Comparison of ENCODE assay signal across 8 cellular contexts in genomic region chr17:42659079-42659931, GRCh38. TPM values are rescaled to one million over a fixed set of nuclear protein-coding genes. Genes with fewer than 3 reads are reported as not detected.
DNase-seq lines count a peak whose midpoint lies in the region; ATAC-seq and TF ChIP-seq lines count a peak whose summit lies in the region.

TSS of gene TUBG2 (plus strand) at chr17:42659284. CDS start at chr17:42659504, 220 bp downstream.

- TF ChIP-seq CTCF in GM12864 (IDR thresholded peaks at IDR 0.05; ENCODE audit: low read depth, low read length, missing control alignments) (no peak), Peyer's patch (IDR thresholded peaks at IDR 0.05) (peak in 2 of 6 experiments; percentile 3 to 17), fibroblast of lung (conservative IDR thresholded peaks at IDR 0.05 in 1 of 2, IDR thresholded peaks at IDR 0.05 in 1 of 2; ENCODE audit: low read depth in 1 of 2, low read length in 2 of 2) (no peak)

- peaks cover 20 to 27% (median 25%) of the 10 kb centered on the region in 3 donors for H3K4me1 Mint-ChIP-seq in IgD-negative memory B cell
- peaks cover 14% of the 10 kb centered on the region for H3K4me1 Mint-ChIP-seq in activated T-helper 2 cell treated with anti-CD3 and anti-CD28 coated beads, Interferon-gamma antibody, Interleukin-2, Interleukin-4, amounts not matched to agents 10 μg/mL and 5 μg/mL and 100 μg/mL, durations not matched to agents 14 hours and 24 hours and 36 hours (ENCODE audit: low read depth)
- H3K4me1 Mint-ChIP-seq in naive B cell: peaks cover 20 to 29% (median 25%) of the 10 kb centered on the region in 3 donors

- peak in 1 of 2 donors; percentile 14 for TF ChIP-seq POLR2A in Peyer's patch (IDR thresholded peaks at IDR 0.05)

- no peaks in the 10 kb centered on the region for H3K36me3 Mint-ChIP-seq in IgD-negative memory B cell
- peaks cover 4% of the 10 kb centered on the region for H3K36me3 Mint-ChIP-seq in activated T-helper 2 cell treated with anti-CD3 and anti-CD28 coated beads, Interferon-gamma antibody, Interleukin-2, Interleukin-4, amounts not matched to agents 10 μg/mL and 5 μg/mL and 100 μg/mL, durations not matched to agents 14 hours and 24 hours and 36 hours (ENCODE audit: low read depth)
- H3K36me3 Mint-ChIP-seq in naive B cell: no peaks in the 10 kb centered on the region

- H3K4me2 ChIP-seq in fibroblast of lung (ENCODE audit: extremely low read depth, insufficient read depth, low read length): peak within 1 kb of the TSS; percentile 84

- H3K27ac ChIP-seq in Peyer's patch: peak within 1 kb of the TSS; percentile 44 to 70 (median 66)
- H3K27ac ChIP-seq in fibroblast of lung (ENCODE audit: insufficient read depth, low read length): peak within 1 kb of the TSS; percentile 57

- peak within 1 kb of the TSS in 1 of 3 donors; percentile 78 for H3K27ac Mint-ChIP-seq in IgD-negative memory B cell
- H3K27ac Mint-ChIP-seq in activated T-helper 2 cell treated with anti-CD3 and anti-CD28 coated beads, Interferon-gamma antibody, Interleukin-2, Interleukin-4, amounts not matched to agents 10 μg/mL and 5 μg/mL and 100 μg/mL, durations not matched to agents 14 hours and 24 hours and 36 hours: peak within 1 kb of the TSS; percentile 42
- peak within 1 kb of the TSS in 3 of 6 donors; percentile 44 to 86 (median 54) for H3K27ac Mint-ChIP-seq in naive B cell

- DNase-seq in GM12864 (ENCODE audit: low read depth) (no peak), Peyer's patch (peak; percentile 73 to 88 (median 78)), fibroblast of lung (ENCODE audit: low read depth in 2 of 2) (peak; percentile 86 to 88), naive B cell (peak; percentile 45)
- DNase-seq in activated T-helper 2 cell treated with anti-CD3 and anti-CD28 coated beads, Interferon-gamma antibody, Interleukin-2, Interleukin-4, amounts not matched to agents 10 μg/mL and 5 μg/mL and 100 μg/mL, durations not matched to agents 14 hours and 24 hours and 36 hours (ENCODE audit: low spot score): peak; percentile 66
- peak; percentile 28 to 71 (median 60) for DNase-seq in stimulated activated naive CD4-positive, alpha-beta T cell (lab: John Stamatoyannopoulos, UW)

- no peaks in the 10 kb centered on the region for H4K20me1 ChIP-seq in fibroblast of lung (ENCODE audit: control insufficient read depth, extremely low read depth, insufficient read depth, low read length)

- ATAC-seq in naive B cell (ENCODE audit: low read depth in 2 of 2) (peak; percentile 71 to 72), GM19467 (IDR thresholded peaks at IDR 0.05; ENCODE audit: unreplicated experiment) (no peak)

- H3K9me3 ChIP-seq in Peyer's patch: no peaks in the 10 kb centered on the region
- no peaks in the 10 kb centered on the region for H3K9me3 ChIP-seq in fibroblast of lung (ENCODE audit: control insufficient read depth, insufficient read depth, low read depth, low read length)

- H3K4me1 ChIP-seq in Peyer's patch (peaks cover 0 to 28% (median 4%) of the 10 kb centered on the region in 4 donors), fibroblast of lung (ENCODE audit: control insufficient read depth, extremely low read depth, insufficient read depth, low read length) (peaks cover 9% of the 10 kb centered on the region)

- H3K27me3 Mint-ChIP-seq in IgD-negative memory B cell: peaks cover 24% of the 10 kb centered on the region
- H3K27me3 Mint-ChIP-seq in activated T-helper 2 cell treated with anti-CD3 and anti-CD28 coated beads, Interferon-gamma antibody, Interleukin-2, Interleukin-4, amounts not matched to agents 10 μg/mL and 5 μg/mL and 100 μg/mL, durations not matched to agents 14 hours and 24 hours and 36 hours (ENCODE audit: low read depth): peaks cover 22% of the 10 kb centered on the region
- peaks cover 20 to 53% (median 28%) of the 10 kb centered on the region in 3 donors for H3K27me3 Mint-ChIP-seq in naive B cell

- peaks cover 0 to 4% (median 0%) of the 10 kb centered on the region in 3 donors for H3K9me3 Mint-ChIP-seq in IgD-negative memory B cell
- H3K9me3 Mint-ChIP-seq in activated T-helper 2 cell treated with anti-CD3 and anti-CD28 coated beads, Interferon-gamma antibody, Interleukin-2, Interleukin-4, amounts not matched to agents 10 μg/mL and 5 μg/mL and 100 μg/mL, durations not matched to agents 14 hours and 24 hours and 36 hours: peaks cover 7% of the 10 kb centered on the region
- H3K9me3 Mint-ChIP-seq in naive B cell: no peaks in the 10 kb centered on the region

- intact Hi-C loops in activated T-helper 2 cell treated with anti-CD3 and anti-CD28 coated beads, Interferon-gamma antibody, Interleukin-2, Interleukin-4, amounts not matched to agents 10 μg/mL and 5 μg/mL and 100 μg/mL, durations not matched to agents 14 hours and 24 hours and 36 hours (cut with micrococcal nuclease): loop anchor here (2.0 kb wide), 1 partner anchor 15 kb away; no protein-coding TSS in a partner anchor

- H3K4me3 Mint-ChIP-seq in IgD-negative memory B cell (peak within 1 kb of the TSS; percentile 83 to 96 (median 92)), naive B cell (peak within 1 kb of the TSS; percentile 77 to 95 (median 88))
- H3K4me3 Mint-ChIP-seq in activated T-helper 2 cell treated with anti-CD3 and anti-CD28 coated beads, Interferon-gamma antibody, Interleukin-2, Interleukin-4, amounts not matched to agents 10 μg/mL and 5 μg/mL and 100 μg/mL, durations not matched to agents 14 hours and 24 hours and 36 hours (ENCODE audit: low read depth): peak within 1 kb of the TSS; percentile 86

- peak within 1 kb of the TSS; percentile 66 for H2AFZ ChIP-seq in fibroblast of lung (ENCODE audit: low read length)

- H3K9ac ChIP-seq in fibroblast of lung (ENCODE audit: insufficient read depth, low read length): peak within 1 kb of the TSS; percentile 73

- H3K36me3 ChIP-seq in Peyer's patch (no peaks in the 10 kb centered on the region), fibroblast of lung (ENCODE audit: control insufficient read depth, insufficient read depth, low read length) (peaks cover 4% of the 10 kb centered on the region)

- no peaks in the 10 kb centered on the region for H3K79me2 ChIP-seq in fibroblast of lung (ENCODE audit: control insufficient read depth, insufficient read depth, low read length)

- H3K4me3 ChIP-seq in GM12864 (ENCODE audit: low read depth, low read length) (peak within 1 kb of the TSS; percentile 58), Peyer's patch (peak within 1 kb of the TSS; percentile 43 to 68 (median 60)), fibroblast of lung (replicated peaks in 1 of 4; ENCODE audit: control extremely low read depth in 1 of 4, insufficient read depth in 1 of 4, low read depth in 3 of 4, low read length in 4 of 4) (peak within 1 kb of the TSS; percentile 63 to 80 (median 71))

- no peaks in the 10 kb centered on the region for H3K27me3 ChIP-seq in Peyer's patch
- no peaks in the 10 kb centered on the region for H3K27me3 ChIP-seq in fibroblast of lung (ENCODE audit: control insufficient read depth, insufficient read depth, low read length)

RNA-seq across cellular contexts. Expression of gene TUBG2, which starts in this region (rescaled TPM):
- 2.5 TPM for polyA plus RNA-seq in IgD-negative memory B cell
- 10 to 100 TPM in 3 of 4 donors, 1 to 10 TPM in 1; 5.6 to 79.2 (median 16.6) TPM for total RNA-seq in Peyer's patch
- total RNA-seq in activated T-helper 2 cell treated with anti-CD3 and anti-CD28 coated beads, Interferon-gamma antibody, Interleukin-2, Interleukin-4, amounts not matched to agents 10 μg/mL and 5 μg/mL and 100 μg/mL, durations not matched to agents 14 hours and 24 hours and 36 hours: 12.2 and 12.6 TPM in 2 replicates
- 6.9 and 11.6 TPM in 2 replicates for total RNA-seq in fibroblast of lung
- polyA plus RNA-seq in fibroblast of lung: 13.1 and 13.5 TPM in 2 replicates
- 14.4 and 15.0 TPM in 2 replicates for polyA plus RNA-seq in fibroblast of lung (2012)
- 17.2 and 25.9 TPM in 2 replicates for polyA minus RNA-seq in fibroblast of lung (ENCODE audit: low replicate concordance)
- polyA plus RNA-seq in naive B cell (ENCODE audit: low read depth in 6 of 6): 1 to 10 TPM in 5 of 6 donors, under 1 TPM in 1; 0.39 to 3.3 (median 1.5) TPM
